ENCODE assay signal across 1 cellular context in the genomic region with DNA sequence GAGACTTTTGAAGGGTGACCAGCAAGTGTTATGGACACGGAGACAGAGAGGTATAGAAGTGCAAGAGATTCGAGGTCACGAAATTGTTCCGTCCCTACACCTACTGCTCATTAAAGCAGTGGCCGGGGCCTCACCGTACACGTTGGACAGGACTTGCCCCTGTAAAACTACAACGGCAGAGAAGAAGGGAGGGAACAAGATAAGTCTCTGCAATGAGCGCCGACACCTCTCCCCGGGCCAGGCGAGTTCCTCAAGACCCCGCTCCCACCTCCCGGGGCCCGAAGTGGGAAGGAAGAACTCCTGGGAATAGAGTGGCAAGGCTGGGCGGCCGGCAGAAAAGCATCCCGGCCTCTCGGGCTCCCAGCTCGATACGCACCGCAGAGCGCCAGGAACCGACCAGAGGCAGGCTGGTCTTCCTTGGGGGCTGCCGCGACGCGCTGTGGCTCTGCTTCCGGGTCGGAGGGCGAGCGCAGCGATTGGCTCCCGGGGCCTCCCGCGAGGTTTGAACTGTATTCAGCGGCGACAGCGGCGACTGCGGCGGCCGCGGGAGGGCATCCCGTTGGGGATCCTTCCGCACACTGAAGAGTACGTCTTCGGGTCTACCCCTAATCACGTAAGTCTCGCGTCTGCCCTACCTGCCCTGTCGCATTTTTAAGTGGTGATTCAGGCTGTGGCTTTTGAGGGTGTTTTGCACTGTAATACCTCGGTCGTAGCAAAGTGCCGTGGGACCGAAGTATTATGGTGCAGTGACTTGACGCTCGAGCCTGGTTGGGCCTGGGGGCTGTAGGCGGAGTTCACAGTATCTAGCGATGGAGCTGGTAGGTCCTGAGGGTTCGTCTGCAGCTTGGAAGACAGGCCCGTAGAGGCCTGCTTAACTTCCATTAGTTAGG.
TF ChIP-seq lines count a peak whose summit lies in the region.

A gene with protein sequence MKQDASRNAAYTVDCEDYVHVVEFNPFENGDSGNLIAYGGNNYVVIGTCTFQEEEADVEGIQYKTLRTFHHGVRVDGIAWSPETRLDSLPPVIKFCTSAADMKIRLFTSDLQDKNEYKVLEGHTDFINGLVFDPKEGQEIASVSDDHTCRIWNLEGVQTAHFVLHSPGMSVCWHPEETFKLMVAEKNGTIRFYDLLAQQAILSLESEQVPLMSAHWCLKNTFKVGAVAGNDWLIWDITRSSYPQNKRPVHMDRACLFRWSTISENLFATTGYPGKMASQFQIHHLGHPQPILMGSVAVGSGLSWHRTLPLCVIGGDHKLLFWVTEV (minus strand): TSS at position 441 of the 890 bp plus-strand sequence. CDS start 1,596 bp downstream, outside the sequence.
A gene with protein sequence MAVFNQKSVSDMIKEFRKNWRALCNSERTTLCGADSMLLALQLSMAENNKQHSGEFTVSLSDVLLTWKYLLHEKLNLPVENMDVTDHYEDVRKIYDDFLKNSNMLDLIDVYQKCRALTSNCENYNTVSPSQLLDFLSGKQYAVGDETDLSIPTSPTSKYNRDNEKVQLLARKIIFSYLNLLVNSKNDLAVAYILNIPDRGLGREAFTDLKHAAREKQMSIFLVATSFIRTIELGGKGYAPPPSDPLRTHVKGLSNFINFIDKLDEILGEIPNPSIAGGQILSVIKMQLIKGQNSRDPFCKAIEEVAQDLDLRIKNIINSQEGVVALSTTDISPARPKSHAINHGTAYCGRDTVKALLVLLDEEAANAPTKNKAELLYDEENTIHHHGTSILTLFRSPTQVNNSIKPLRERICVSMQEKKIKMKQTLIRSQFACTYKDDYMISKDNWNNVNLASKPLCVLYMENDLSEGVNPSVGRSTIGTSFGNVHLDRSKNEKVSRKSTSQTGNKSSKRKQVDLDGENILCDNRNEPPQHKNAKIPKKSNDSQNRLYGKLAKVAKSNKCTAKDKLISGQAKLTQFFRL (plus strand): TSS at position 510 of the 890 bp plus-strand sequence. CDS start 3,706 bp downstream, outside the sequence.

TF ChIP-seq in HepG2, 621 proteins besides CTCF, POLR2A, EP300 and RAD21 (continued from another document and continues in another):
- TF ChIP-seq, protein P1, sequence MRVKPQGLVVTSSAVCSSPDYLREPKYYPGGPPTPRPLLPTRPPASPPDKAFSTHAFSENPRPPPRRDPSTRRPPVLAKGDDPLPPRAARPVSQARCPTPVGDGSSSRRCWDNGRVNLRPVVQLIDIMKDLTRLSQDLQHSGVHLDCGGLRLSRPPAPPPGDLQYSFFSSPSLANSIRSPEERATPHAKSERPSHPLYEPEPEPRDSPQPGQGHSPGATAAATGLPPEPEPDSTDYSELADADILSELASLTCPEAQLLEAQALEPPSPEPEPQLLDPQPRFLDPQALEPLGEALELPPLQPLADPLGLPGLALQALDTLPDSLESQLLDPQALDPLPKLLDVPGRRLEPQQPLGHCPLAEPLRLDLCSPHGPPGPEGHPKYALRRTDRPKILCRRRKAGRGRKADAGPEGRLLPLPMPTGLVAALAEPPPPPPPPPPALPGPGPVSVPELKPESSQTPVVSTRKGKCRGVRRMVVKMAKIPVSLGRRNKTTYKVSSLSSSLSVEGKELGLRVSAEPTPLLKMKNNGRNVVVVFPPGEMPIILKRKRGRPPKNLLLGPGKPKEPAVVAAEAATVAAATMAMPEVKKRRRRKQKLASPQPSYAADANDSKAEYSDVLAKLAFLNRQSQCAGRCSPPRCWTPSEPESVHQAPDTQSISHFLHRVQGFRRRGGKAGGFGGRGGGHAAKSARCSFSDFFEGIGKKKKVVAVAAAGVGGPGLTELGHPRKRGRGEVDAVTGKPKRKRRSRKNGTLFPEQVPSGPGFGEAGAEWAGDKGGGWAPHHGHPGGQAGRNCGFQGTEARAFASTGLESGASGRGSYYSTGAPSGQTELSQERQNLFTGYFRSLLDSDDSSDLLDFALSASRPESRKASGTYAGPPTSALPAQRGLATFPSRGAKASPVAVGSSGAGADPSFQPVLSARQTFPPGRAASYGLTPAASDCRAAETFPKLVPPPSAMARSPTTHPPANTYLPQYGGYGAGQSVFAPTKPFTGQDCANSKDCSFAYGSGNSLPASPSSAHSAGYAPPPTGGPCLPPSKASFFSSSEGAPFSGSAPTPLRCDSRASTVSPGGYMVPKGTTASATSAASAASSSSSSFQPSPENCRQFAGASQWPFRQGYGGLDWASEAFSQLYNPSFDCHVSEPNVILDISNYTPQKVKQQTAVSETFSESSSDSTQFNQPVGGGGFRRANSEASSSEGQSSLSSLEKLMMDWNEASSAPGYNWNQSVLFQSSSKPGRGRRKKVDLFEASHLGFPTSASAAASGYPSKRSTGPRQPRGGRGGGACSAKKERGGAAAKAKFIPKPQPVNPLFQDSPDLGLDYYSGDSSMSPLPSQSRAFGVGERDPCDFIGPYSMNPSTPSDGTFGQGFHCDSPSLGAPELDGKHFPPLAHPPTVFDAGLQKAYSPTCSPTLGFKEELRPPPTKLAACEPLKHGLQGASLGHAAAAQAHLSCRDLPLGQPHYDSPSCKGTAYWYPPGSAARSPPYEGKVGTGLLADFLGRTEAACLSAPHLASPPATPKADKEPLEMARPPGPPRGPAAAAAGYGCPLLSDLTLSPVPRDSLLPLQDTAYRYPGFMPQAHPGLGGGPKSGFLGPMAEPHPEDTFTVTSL (CRISPR knock-in tag; IDR thresholded peaks at IDR 0.05; ENCODE audit: borderline replicate concordance): no peak
- TF ChIP-seq HNRNPH1 (optimal IDR thresholded peaks at IDR 0.05; ENCODE audit: low read depth, low read length) (no peak), SUZ12 (IDR thresholded peaks at IDR 0.05; ENCODE audit: low read depth, low read length) (no peak), ZFP36L1 (CRISPR knock-in tag; IDR thresholded peaks at IDR 0.05) (peak; percentile 98), ZNF788 (CRISPR knock-in tag; IDR thresholded peaks at IDR 0.05; ENCODE audit: borderline replicate concordance) (peak; percentile 76), SCMH1 (CRISPR knock-in tag; IDR thresholded peaks at IDR 0.05; ENCODE audit: borderline replicate concordance) (no peak), ZNF557 (CRISPR knock-in tag; IDR thresholded peaks at IDR 0.05) (0 out of 2 replicates have a peak, but pooled peaks have one; percentile 24), ZNF737 (CRISPR knock-in tag; IDR thresholded peaks at IDR 0.05; ENCODE audit: borderline replicate concordance) (no peak), TCF7L2 (IDR thresholded peaks at IDR 0.05; ENCODE audit: low read depth, low read length) (no peak), KLF15 (CRISPR knock-in tag; IDR thresholded peaks at IDR 0.05; ENCODE audit: borderline replicate concordance) (no peak), ZNF234 (CRISPR knock-in tag; conservative IDR thresholded peaks at IDR 0.05) (no peak), ZNF7 (CRISPR knock-in tag; IDR thresholded peaks at IDR 0.05) (0 out of 2 replicates have a peak, but pooled peaks have one; percentile 15), HMGA1 (CRISPR knock-in tag; conservative IDR thresholded peaks at IDR 0.05) (no peak), SMC3 (IDR thresholded peaks at IDR 0.05; ENCODE audit: low read length) (no peak), ZNF263 (CRISPR knock-in tag; IDR thresholded peaks at IDR 0.05) (no peak), HNF4G (IDR thresholded peaks at IDR 0.05; ENCODE audit: borderline replicate concordance, low read depth, low read length) (no peak), HNF4G (CRISPR knock-in tag; IDR thresholded peaks at IDR 0.05; ENCODE audit: borderline replicate concordance, low read depth) (no peak), HIC2 (CRISPR knock-in tag; IDR thresholded peaks at IDR 0.05; ENCODE audit: low read depth) (no peak), CCAR2 (optimal IDR thresholded peaks at IDR 0.05; ENCODE audit: low read depth, low read length) (no peak), MAZ (IDR thresholded peaks at IDR 0.05; ENCODE audit: borderline replicate concordance, low read depth, low read length) (0 out of 2 replicates have a peak, but pooled peaks have one; percentile 65), MAZ (CRISPR knock-in tag; IDR thresholded peaks at IDR 0.05; ENCODE audit: low read depth) (peak; percentile 71; the same call in 1 of the 2 replicates), ZNF317 (CRISPR knock-in tag; IDR thresholded peaks at IDR 0.05) (no peak; the same call in 1 of the 2 replicates), CREM (IDR thresholded peaks at IDR 0.05) (peak; percentile 65), CREM (CRISPR knock-in tag; IDR thresholded peaks at IDR 0.05) (no peak), ZNF75D (CRISPR knock-in tag; IDR thresholded peaks at IDR 0.05; ENCODE audit: borderline replicate concordance) (no peak), ZNF383 (CRISPR knock-in tag; IDR thresholded peaks at IDR 0.05; ENCODE audit: borderline replicate concordance) (no peak), ZBTB26 (CRISPR knock-in tag; IDR thresholded peaks at IDR 0.05; ENCODE audit: borderline replicate concordance) (no peak), SMARCC2 (IDR thresholded peaks at IDR 0.05) (no peak), NR3C1 (CRISPR knock-in tag; IDR thresholded peaks at IDR 0.05) (no peak), CEBPG (CRISPR knock-in tag; IDR thresholded peaks at IDR 0.05) (no peak), ZNF180 (CRISPR knock-in tag; IDR thresholded peaks at IDR 0.05; ENCODE audit: borderline replicate concordance, low read depth) (no peak), POLR2AphosphoS5 (IDR thresholded peaks at IDR 0.05; ENCODE audit: low read depth, low read length) (peak; percentile 84), FOXO1 (CRISPR knock-in tag; IDR thresholded peaks at IDR 0.05) (peak; percentile 46), ZNF124 (CRISPR knock-in tag; IDR thresholded peaks at IDR 0.05) (0 out of 2 replicates have a peak, but pooled peaks have one; percentile 16)
- TF ChIP-seq, protein P2, sequence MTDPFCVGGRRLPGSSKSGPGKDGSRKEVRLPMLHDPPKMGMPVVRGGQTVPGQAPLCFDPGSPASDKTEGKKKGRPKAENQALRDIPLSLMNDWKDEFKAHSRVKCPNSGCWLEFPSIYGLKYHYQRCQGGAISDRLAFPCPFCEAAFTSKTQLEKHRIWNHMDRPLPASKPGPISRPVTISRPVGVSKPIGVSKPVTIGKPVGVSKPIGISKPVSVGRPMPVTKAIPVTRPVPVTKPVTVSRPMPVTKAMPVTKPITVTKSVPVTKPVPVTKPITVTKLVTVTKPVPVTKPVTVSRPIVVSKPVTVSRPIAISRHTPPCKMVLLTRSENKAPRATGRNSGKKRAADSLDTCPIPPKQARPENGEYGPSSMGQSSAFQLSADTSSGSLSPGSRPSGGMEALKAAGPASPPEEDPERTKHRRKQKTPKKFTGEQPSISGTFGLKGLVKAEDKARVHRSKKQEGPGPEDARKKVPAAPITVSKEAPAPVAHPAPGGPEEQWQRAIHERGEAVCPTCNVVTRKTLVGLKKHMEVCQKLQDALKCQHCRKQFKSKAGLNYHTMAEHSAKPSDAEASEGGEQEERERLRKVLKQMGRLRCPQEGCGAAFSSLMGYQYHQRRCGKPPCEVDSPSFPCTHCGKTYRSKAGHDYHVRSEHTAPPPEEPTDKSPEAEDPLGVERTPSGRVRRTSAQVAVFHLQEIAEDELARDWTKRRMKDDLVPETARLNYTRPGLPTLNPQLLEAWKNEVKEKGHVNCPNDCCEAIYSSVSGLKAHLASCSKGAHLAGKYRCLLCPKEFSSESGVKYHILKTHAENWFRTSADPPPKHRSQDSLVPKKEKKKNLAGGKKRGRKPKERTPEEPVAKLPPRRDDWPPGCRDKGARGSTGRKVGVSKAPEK (CRISPR knock-in tag; IDR thresholded peaks at IDR 0.05; ENCODE audit: borderline replicate concordance): peak; percentile 87; the same call in 1 of the 2 replicates
- TF ChIP-seq, protein P3, sequence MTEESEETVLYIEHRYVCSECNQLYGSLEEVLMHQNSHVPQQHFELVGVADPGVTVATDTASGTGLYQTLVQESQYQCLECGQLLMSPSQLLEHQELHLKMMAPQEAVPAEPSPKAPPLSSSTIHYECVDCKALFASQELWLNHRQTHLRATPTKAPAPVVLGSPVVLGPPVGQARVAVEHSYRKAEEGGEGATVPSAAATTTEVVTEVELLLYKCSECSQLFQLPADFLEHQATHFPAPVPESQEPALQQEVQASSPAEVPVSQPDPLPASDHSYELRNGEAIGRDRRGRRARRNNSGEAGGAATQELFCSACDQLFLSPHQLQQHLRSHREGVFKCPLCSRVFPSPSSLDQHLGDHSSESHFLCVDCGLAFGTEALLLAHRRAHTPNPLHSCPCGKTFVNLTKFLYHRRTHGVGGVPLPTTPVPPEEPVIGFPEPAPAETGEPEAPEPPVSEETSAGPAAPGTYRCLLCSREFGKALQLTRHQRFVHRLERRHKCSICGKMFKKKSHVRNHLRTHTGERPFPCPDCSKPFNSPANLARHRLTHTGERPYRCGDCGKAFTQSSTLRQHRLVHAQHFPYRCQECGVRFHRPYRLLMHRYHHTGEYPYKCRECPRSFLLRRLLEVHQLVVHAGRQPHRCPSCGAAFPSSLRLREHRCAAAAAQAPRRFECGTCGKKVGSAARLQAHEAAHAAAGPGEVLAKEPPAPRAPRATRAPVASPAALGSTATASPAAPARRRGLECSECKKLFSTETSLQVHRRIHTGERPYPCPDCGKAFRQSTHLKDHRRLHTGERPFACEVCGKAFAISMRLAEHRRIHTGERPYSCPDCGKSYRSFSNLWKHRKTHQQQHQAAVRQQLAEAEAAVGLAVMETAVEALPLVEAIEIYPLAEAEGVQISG (CRISPR knock-in tag; IDR thresholded peaks at IDR 0.05): peak; percentile 91
- TF ChIP-seq, protein P4, sequence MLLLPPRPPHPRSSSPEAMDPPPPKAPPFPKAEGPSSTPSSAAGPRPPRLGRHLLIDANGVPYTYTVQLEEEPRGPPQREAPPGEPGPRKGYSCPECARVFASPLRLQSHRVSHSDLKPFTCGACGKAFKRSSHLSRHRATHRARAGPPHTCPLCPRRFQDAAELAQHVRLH (CRISPR knock-in tag; IDR thresholded peaks at IDR 0.05; ENCODE audit: borderline replicate concordance, low read depth): peak; percentile 69
